15 cellular contexts compared by ENCODE assay signal in the genomic region with DNA sequence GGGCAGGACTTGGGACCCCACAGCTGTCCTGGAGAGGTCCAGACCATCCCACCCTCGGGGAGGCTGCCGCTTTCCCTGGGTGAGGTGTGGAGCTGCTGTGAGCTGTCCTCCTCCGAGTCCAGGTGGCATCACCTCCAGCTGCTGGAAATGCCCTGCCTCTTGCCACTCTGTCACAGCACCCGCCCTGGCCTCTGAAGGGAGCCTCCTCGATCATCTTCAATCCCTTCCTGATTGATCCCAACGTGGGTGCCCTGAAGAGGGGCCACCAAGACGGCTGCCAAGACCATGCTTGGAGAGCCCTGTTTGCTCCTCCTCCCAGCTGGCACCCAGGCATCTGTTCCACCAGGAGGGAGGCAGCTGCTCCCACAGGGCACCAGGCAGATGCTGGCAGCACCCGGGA. TPM values are rescaled to one million over a fixed set of nuclear protein-coding genes. Genes with fewer than 3 reads are reported as not detected.
A peak's percentile ranks its signal among the peaks of the same experiment; 100 is the strongest.
DNase-seq lines count a peak whose midpoint lies in the region; ATAC-seq, FAIRE-seq and TF ChIP-seq lines count a peak whose summit lies in the region.
"Had no signal": no experiment of that assay in that cellular context is flagged by ENCODE, and none has a peak within 500 bp of the region (broad histone marks: within the 10 kb centered on the region; RNA-seq: fewer than 3 reads in every experiment).

No MANE protein-coding gene starts in this region.

- no peaks in the 10 kb centered on the region for H3K79me1 ChIP-seq in mesenchymal stem cell (replicated peaks; ENCODE audit: low read length, poor library complexity, severe bottlenecking)

- no peak overlapping the region for H3K14ac ChIP-seq in mesenchymal stem cell (ENCODE audit: low read length in 2 of 2)

- H3K27me3 Mint-ChIP-seq in activated naive CD4-positive, alpha-beta T cell treated with anti-CD3 and anti-CD28 coated beads, Interleukin-2, amount 50 U/mL, for 24 hours = no peaks in the 10 kb centered on the region

- no peak overlapping the region for H2BK120ac ChIP-seq in mesenchymal stem cell (ENCODE audit: low read depth, low read length)

- TF ChIP-seq EP300 in upper lobe of left lung (IDR thresholded peaks at IDR 0.05) = no peak

- no peak for DNase-seq in activated naive CD4-positive, alpha-beta T cell treated with anti-CD3 and anti-CD28 coated beads, Interleukin-2, amount 50 U/mL, for 16 hours
- no peak for DNase-seq in activated naive CD4-positive, alpha-beta T cell treated with anti-CD3 and anti-CD28 coated beads, Interleukin-2, amount 50 U/mL, for 72 hours (ENCODE audit: low spot score in 2 of 2)
- DNase-seq in mesenchymal stem cell (no peak), upper lobe of left lung (no peak), HCEC 1CT (no peak), RCC 7860 (ENCODE audit: low spot score) (no peak)
- DNase-seq: activated CD4-positive, alpha-beta T cell treated with anti-CD3 and anti-CD28 coated beads, Interleukin-2, amount 50 U/mL, for 48 hours; EL; glutamatergic neuron; left colon; SW 1271 had no signal

- H3K36me3 ChIP-seq in mesenchymal stem cell (ENCODE audit: control insufficient read depth in 1 of 2, insufficient read depth in 2 of 2, low read depth in 1 of 2, low read length in 2 of 2) (no peaks in the 10 kb centered on the region), upper lobe of left lung (no peaks in the 10 kb centered on the region)

- H3K27ac Mint-ChIP-seq in activated naive CD4-positive, alpha-beta T cell treated with anti-CD3 and anti-CD28 coated beads, Interleukin-2, amount 50 U/mL, for 24 hours = peak overlapping the region; percentile 84
- H3K27ac Mint-ChIP-seq in activated naive CD4-positive, alpha-beta T cell treated with anti-CD3 and anti-CD28 coated beads, Interleukin-2, amount 50 U/mL, for 72 hours = peak overlapping the region; percentile 52 to 97

- FAIRE-seq in RCC 7860 (lab: Jason Lieb, UNC) = no peak
- FAIRE-seq: GM12892 had no signal

- H4K91ac ChIP-seq in mesenchymal stem cell (ENCODE audit: low read length) = no peak overlapping the region

- H3K18ac ChIP-seq in mesenchymal stem cell (ENCODE audit: low read depth in 1 of 2, low read length in 2 of 2) = no peak overlapping the region

- peak overlapping the region; percentile 86 for H3K9ac ChIP-seq in mesenchymal stem cell (ENCODE audit: low read length)

- H3K4me3 Mint-ChIP-seq in activated naive CD4-positive, alpha-beta T cell treated with anti-CD3 and anti-CD28 coated beads, Interleukin-2, amount 50 U/mL, for 24 hours = no peak overlapping the region

- H2AK5ac ChIP-seq in mesenchymal stem cell (ENCODE audit: low read length, severe bottlenecking) = no peak overlapping the region

- no peak overlapping the region for H3K4me2 ChIP-seq in mesenchymal stem cell (ENCODE audit: low read length, poor library complexity, severe bottlenecking)
- H3K4me2 ChIP-seq: smooth muscle cell had no signal

- H3K27me3 ChIP-seq in mesenchymal stem cell (ENCODE audit: control insufficient read depth in 1 of 2, insufficient read depth in 1 of 2, low read length in 2 of 2) (peaks cover 0 to 48% of the 10 kb centered on the region in 2 experiments), upper lobe of left lung (no peaks in the 10 kb centered on the region)

- H3K9me3 Mint-ChIP-seq in activated naive CD4-positive, alpha-beta T cell treated with anti-CD3 and anti-CD28 coated beads, Interleukin-2, amount 50 U/mL, for 24 hours = no peaks in the 10 kb centered on the region
- H3K9me3 Mint-ChIP-seq in activated naive CD4-positive, alpha-beta T cell treated with anti-CD3 and anti-CD28 coated beads, Interleukin-2, amount 50 U/mL, for 72 hours = no peaks in the 10 kb centered on the region

- peaks cover 57% of the 10 kb centered on the region for H3K4me1 Mint-ChIP-seq in activated naive CD4-positive, alpha-beta T cell treated with anti-CD3 and anti-CD28 coated beads, Interleukin-2, amount 50 U/mL, for 24 hours

- H2AFZ ChIP-seq in mesenchymal stem cell (ENCODE audit: low read depth, low read length) = no peak overlapping the region

- H3K27ac ChIP-seq in mesenchymal stem cell (ENCODE audit: low read length, poor library complexity, severe bottlenecking) (no peak overlapping the region), upper lobe of left lung (peak overlapping the region; percentile 12 to 90 (median 85))

- ATAC-seq in activated naive CD4-positive, alpha-beta T cell treated with anti-CD3 and anti-CD28 coated beads, Interleukin-2, amount 50 U/mL, for 72 hours = no peak
- ATAC-seq in upper lobe of left lung (ENCODE audit: low FRiP score in 2 of 2) (no peak), HG03108 (IDR thresholded peaks at IDR 0.05; ENCODE audit: unreplicated experiment) (no peak)
- ATAC-seq: left colon had no signal

- H3K4me3 ChIP-seq in mesenchymal stem cell (ENCODE audit: insufficient read depth in 1 of 2, low read depth in 1 of 2, low read length in 2 of 2) (no peak overlapping the region), upper lobe of left lung (peak overlapping the region in 1 of 4 donors; percentile 1)
- H3K4me3 ChIP-seq: smooth muscle cell had no signal

- no peak for TF ChIP-seq POLR2A in upper lobe of left lung (IDR thresholded peaks at IDR 0.05)

- H2BK15ac ChIP-seq in mesenchymal stem cell (ENCODE audit: low read depth, poor library complexity, severe bottlenecking) = no peak overlapping the region

- no peak for TF ChIP-seq CTCF in upper lobe of left lung (IDR thresholded peaks at IDR 0.05)

- peak overlapping the region in 1 of 2 experiments; percentile 70 for H3K23ac ChIP-seq in mesenchymal stem cell (ENCODE audit: low read length in 2 of 2)

- no peak overlapping the region for H3K4ac ChIP-seq in mesenchymal stem cell (ENCODE audit: low read depth in 1 of 2, low read length in 2 of 2)

- H2BK12ac ChIP-seq in mesenchymal stem cell (ENCODE audit: low read length in 2 of 2) = no peak overlapping the region

- no peaks in the 10 kb centered on the region for H3K9me3 ChIP-seq in mesenchymal stem cell (ENCODE audit: control insufficient read depth, low read length)
- no peaks in the 10 kb centered on the region for H3K9me3 ChIP-seq in upper lobe of left lung

- H4K8ac ChIP-seq in mesenchymal stem cell (ENCODE audit: low read length) = no peak overlapping the region

- peaks cover 5% of the 10 kb centered on the region for H3K4me1 ChIP-seq in mesenchymal stem cell (ENCODE audit: control insufficient read depth, insufficient read depth, low read depth, low read length)
- peaks cover 40 to 61% (median 49%) of the 10 kb centered on the region in 4 donors for H3K4me1 ChIP-seq in upper lobe of left lung

- H3K36me3 Mint-ChIP-seq in activated naive CD4-positive, alpha-beta T cell treated with anti-CD3 and anti-CD28 coated beads, Interleukin-2, amount 50 U/mL, for 24 hours = no peaks in the 10 kb centered on the region
- no peaks in the 10 kb centered on the region for H3K36me3 Mint-ChIP-seq in activated naive CD4-positive, alpha-beta T cell treated with anti-CD3 and anti-CD28 coated beads, Interleukin-2, amount 50 U/mL, for 72 hours

- H2BK5ac ChIP-seq in mesenchymal stem cell (ENCODE audit: low read depth, low read length, poor library complexity, severe bottlenecking) = no peak overlapping the region

- WGBS in mesenchymal stem cell = 90% methylated on average over 8 of the region's 8 CpGs
- WGBS in upper lobe of left lung, 2 donors = 60 to 73% methylated on average over 2 to 7 of the region's 8 CpGs

RNA-seq across cellular contexts. Expression of a gene that starts 4.6 kb away (rescaled TPM):
- total RNA-seq in activated naive CD4-positive, alpha-beta T cell treated with anti-CD3 and anti-CD28 coated beads, Interleukin-2, amount 50 U/mL, for 72 hours = under 1 TPM; 0.45 to 0.68 TPM
- polyA plus RNA-seq in mesenchymal stem cell (2013, experiment 1 of 2) = not detected
- polyA plus RNA-seq in mesenchymal stem cell (2013, experiment 2 of 2) = not detected
- 1 to 10 TPM in 1 of 6 donors, under 1 TPM in 4, not detected in 1; 0.15 to 1.0 (median 0.44) TPM for total RNA-seq in upper lobe of left lung
- polyA plus RNA-seq: smooth muscle cell had no signal

RNA-seq across cellular contexts. Expression of a gene that starts 58.3 kb away (rescaled TPM):
- total RNA-seq in activated naive CD4-positive, alpha-beta T cell treated with anti-CD3 and anti-CD28 coated beads, Interleukin-2, amount 50 U/mL, for 72 hours = 100 to 1,000 TPM in 1 of 2 donors, 10 to 100 TPM in 1; 54.5 to 126 TPM
- 3.3 TPM for polyA plus RNA-seq in mesenchymal stem cell (2013, experiment 1 of 2)
- polyA plus RNA-seq in mesenchymal stem cell (2013, experiment 2 of 2) = 3.8 TPM
- total RNA-seq in upper lobe of left lung = 100 to 1,000 TPM in 2 of 6 donors, 10 to 100 TPM in 4; 51.7 to 167 (median 92.5) TPM
